1 cellular context compared by ENCODE assay signal in genomic region chr22:47176573-47177333, GRCh38.
TF ChIP-seq lines count a peak whose summit lies in the region.

No MANE protein-coding gene starts in this region.

TF ChIP-seq in HepG2, 621 proteins besides CTCF, POLR2A, EP300 and RAD21 (continued from another document):
- no peak for TF ChIP-seq PRDM15 (CRISPR knock-in tag; IDR thresholded peaks at IDR 0.05)
- TF ChIP-seq ZNF567 (CRISPR knock-in tag; IDR thresholded peaks at IDR 0.05; ENCODE audit: borderline replicate concordance): no peak
